ENCODE assay signal across 34 cellular contexts in genomic region chr7:132639983-132640382, GRCh38.
"Had no signal": no experiment of that assay in that cellular context is flagged by ENCODE, and none has a peak within 500 bp of the region (broad histone marks: within the 10 kb centered on the region; RNA-seq: fewer than 3 reads in every experiment).

No MANE protein-coding gene starts in this region.

- H3K27me3 ChIP-seq: ascending aorta, cardiac muscle cell had no signal

- H3K36me3 ChIP-seq: ascending aorta, cardiac muscle cell had no signal

- H3K4me1 ChIP-seq: ascending aorta had no signal

- H3K9me3 Mint-ChIP-seq: activated B cell treated with CpG ODN at 0.5 μM for 24 hours; activated CD4-positive, alpha-beta memory T cell treated with anti-CD3 and anti-CD28 coated beads for 36 hours; activated CD4-positive, alpha-beta T cell treated with anti-CD3 and anti-CD28 coated beads, Interleukin-2, amount 10 ng/mL, durations not matched to agents 24 days and 14 days; activated CD8-positive, alpha-beta T cell treated with anti-CD3 and anti-CD28 coated beads for 36 hours; activated naive CD4-positive, alpha-beta T cell treated with anti-CD3 and anti-CD28 coated beads, Interleukin-2, amount 10 ng/mL, durations not matched to agents 7 days and 5 days; activated naive CD4-positive, alpha-beta T cell treated with anti-CD3 and anti-CD28 coated beads, Interleukin-2, amount 50 U/mL, for 24 hours; activated naive CD8-positive, alpha-beta T cell treated with anti-CD3 and anti-CD28 coated beads, Interleukin-2, amount 10 ng/mL, durations not matched to agents 7 days and 5 days; activated naive CD8-positive, alpha-beta T cell treated with anti-CD3 and anti-CD28 coated beads, Interleukin-2, amount 50 U/mL, for 24 hours; activated T-cell treated with anti-CD3 and anti-CD28 coated beads, Interleukin-2, amount 50 U/mL, for 4 hours; activated T-cell treated with anti-CD3 and anti-CD28 coated beads, Interleukin-2, amount 50 U/mL, for 72 hours; activated T-helper 1 cell treated with anti-CD3 and anti-CD28 coated beads, Interleukin-12 subunit alpha, Interleukin-12 subunit beta, Interleukin-2, Interleukin-4 antibody, amounts not matched to agents 30 ng/mL and 10 ng/mL and 1 ng/mL, durations not matched to agents 14 hours and 24 hours and 36 hours; activated T-helper 17 cell treated with anti-CD3 and anti-CD28 coated beads, Interleukin-2, amount 50 U/mL, for 72 hours; T-helper 1 cell treated with Interleukin-12 subunit alpha and Interleukin-12 subunit beta and Interleukin-4 antibody, amounts not matched to agents 30 μg/mL and 1 μg/mL, for 36 hours; T-helper 2 cell treated with Interferon-gamma antibody and Interleukin-4, amounts not matched to agents 5 μg/mL and 100 μg/mL, for 36 hours had no signal

- DNase-seq: activated B cell treated with CpG ODN at 0.5 μM for 24 hours; activated CD4-positive, alpha-beta memory T cell treated with anti-CD3 and anti-CD28 coated beads for 36 hours; activated CD4-positive, alpha-beta T cell treated with anti-CD3 and anti-CD28 coated beads for 4 hours; activated CD4-positive, alpha-beta T cell treated with anti-CD3 and anti-CD28 coated beads, Interleukin-2, amount 10 ng/mL, durations not matched to agents 24 days and 14 days; activated CD4-positive, alpha-beta T cell treated with anti-CD3 and anti-CD28 coated beads, Interleukin-2, amount 50 U/mL, for 1 hour; activated CD4-positive, alpha-beta T cell treated with anti-CD3 and anti-CD28 coated beads, Interleukin-2, amount 50 U/mL, for 4 hours; activated CD4-positive, CD25-positive, alpha-beta regulatory T cell treated with anti-CD3 and anti-CD28 coated beads, Interleukin-2, amount 50 U/mL, for 72 hours; activated CD8-positive, alpha-beta memory T cell treated with anti-CD3 and anti-CD28 coated beads, Interleukin-2, amount 50 U/mL, for 4 hours; activated CD8-positive, alpha-beta T cell treated with anti-CD3 and anti-CD28 coated beads for 36 hours; activated effector memory CD4-positive, alpha-beta T cell treated with anti-CD3 and anti-CD28 coated beads, Interleukin-2, amount 50 U/mL, for 16 hours; activated gamma-delta T cell treated with Interleukin-2 at 50 U/mL for 16 hours; activated naive CD4-positive, alpha-beta T cell; activated naive CD4-positive, alpha-beta T cell treated with anti-CD3 and anti-CD28 coated beads, Interleukin-2, amount 10 ng/mL, durations not matched to agents 7 days and 5 days; activated naive CD8-positive, alpha-beta T cell treated with anti-CD3 and anti-CD28 coated beads, Interleukin-2, amount 10 ng/mL, durations not matched to agents 7 days and 5 days; activated naive CD8-positive, alpha-beta T cell treated with anti-CD3 and anti-CD28 coated beads, Interleukin-2, amount 50 U/mL, for 24 hours; activated T-cell treated with anti-CD3 and anti-CD28 coated beads for 4 hours; activated T-cell treated with anti-CD3 and anti-CD28 coated beads, Interleukin-2, amount 50 U/mL, for 1 hour; activated T-cell treated with anti-CD3 and anti-CD28 coated beads, Interleukin-2, amount 50 U/mL, for 4 hours; activated T-cell treated with anti-CD3 and anti-CD28 coated beads, Interleukin-2, amount 50 U/mL, for 72 hours; T-helper 1 cell; T-helper 2 cell; T-helper 9 cell had no signal

- FAIRE-seq: bronchial epithelial cell, TTC549 had no signal

- H3K27ac ChIP-seq: ascending aorta, cardiac muscle cell, VCaP had no signal

- H3K4me3 Mint-ChIP-seq: activated B cell treated with CpG ODN at 0.5 μM for 24 hours; activated CD4-positive, alpha-beta memory T cell treated with anti-CD3 and anti-CD28 coated beads for 36 hours; activated CD4-positive, alpha-beta T cell treated with anti-CD3 and anti-CD28 coated beads, Interleukin-2, amount 10 ng/mL, durations not matched to agents 24 days and 14 days; activated CD8-positive, alpha-beta T cell treated with anti-CD3 and anti-CD28 coated beads for 36 hours; activated naive CD4-positive, alpha-beta T cell treated with anti-CD3 and anti-CD28 coated beads, Interleukin-2, amount 10 ng/mL, durations not matched to agents 7 days and 5 days; activated naive CD4-positive, alpha-beta T cell treated with anti-CD3 and anti-CD28 coated beads, Interleukin-2, amount 50 U/mL, for 24 hours; activated naive CD8-positive, alpha-beta T cell; activated naive CD8-positive, alpha-beta T cell treated with anti-CD3 and anti-CD28 coated beads, Interleukin-2, amount 10 ng/mL, durations not matched to agents 7 days and 5 days; activated naive CD8-positive, alpha-beta T cell treated with anti-CD3 and anti-CD28 coated beads, Interleukin-2, amount 50 U/mL, for 24 hours; activated T-cell treated with anti-CD3 and anti-CD28 coated beads, Interleukin-2, amount 50 U/mL, for 4 hours; activated T-cell treated with anti-CD3 and anti-CD28 coated beads, Interleukin-2, amount 50 U/mL, for 72 hours; activated T-helper 1 cell treated with anti-CD3 and anti-CD28 coated beads, Interleukin-12 subunit alpha, Interleukin-12 subunit beta, Interleukin-2, Interleukin-4 antibody, amounts not matched to agents 30 ng/mL and 10 ng/mL and 1 ng/mL, durations not matched to agents 14 hours and 24 hours and 36 hours; activated T-helper 17 cell treated with anti-CD3 and anti-CD28 coated beads, Interleukin-2, amount 50 U/mL, for 72 hours; brain; T-helper 1 cell treated with Interleukin-12 subunit alpha and Interleukin-12 subunit beta and Interleukin-4 antibody, amounts not matched to agents 30 μg/mL and 1 μg/mL, for 36 hours; T-helper 2 cell treated with Interferon-gamma antibody and Interleukin-4, amounts not matched to agents 5 μg/mL and 100 μg/mL, for 36 hours had no signal

- H3K27me3 Mint-ChIP-seq: activated CD4-positive, alpha-beta memory T cell treated with anti-CD3 and anti-CD28 coated beads for 36 hours; activated CD8-positive, alpha-beta T cell treated with anti-CD3 and anti-CD28 coated beads for 36 hours; activated naive CD4-positive, alpha-beta T cell treated with anti-CD3 and anti-CD28 coated beads, Interleukin-2, amount 50 U/mL, for 24 hours; activated naive CD8-positive, alpha-beta T cell; activated naive CD8-positive, alpha-beta T cell treated with anti-CD3 and anti-CD28 coated beads, Interleukin-2, amount 50 U/mL, for 24 hours; activated T-helper 17 cell treated with anti-CD3 and anti-CD28 coated beads, Interleukin-2, amount 50 U/mL, for 72 hours had no signal

- ATAC-seq: activated CD8-positive, alpha-beta T cell treated with anti-CD3 and anti-CD28 coated beads for 36 hours; activated naive CD8-positive, alpha-beta T cell treated with anti-CD3 and anti-CD28 coated beads, Interleukin-2, amount 50 U/mL, for 24 hours; activated T-cell treated with anti-CD3 and anti-CD28 coated beads, Interleukin-2, amount 50 U/mL, for 4 hours; activated T-cell treated with anti-CD3 and anti-CD28 coated beads, Interleukin-2, amount 50 U/mL, for 72 hours; activated T-helper 17 cell treated with anti-CD3 and anti-CD28 coated beads, Interleukin-2, amount 50 U/mL, for 72 hours had no signal

- H3K4me1 Mint-ChIP-seq: activated B cell treated with CpG ODN at 0.5 μM for 24 hours; activated CD4-positive, alpha-beta T cell treated with anti-CD3 and anti-CD28 coated beads, Interleukin-2, amount 10 ng/mL, durations not matched to agents 24 days and 14 days; activated naive CD4-positive, alpha-beta T cell treated with anti-CD3 and anti-CD28 coated beads, Interleukin-2, amount 10 ng/mL, durations not matched to agents 7 days and 5 days; activated naive CD4-positive, alpha-beta T cell treated with anti-CD3 and anti-CD28 coated beads, Interleukin-2, amount 50 U/mL, for 24 hours; activated naive CD8-positive, alpha-beta T cell treated with anti-CD3 and anti-CD28 coated beads, Interleukin-2, amount 50 U/mL, for 24 hours; activated T-helper 17 cell treated with anti-CD3 and anti-CD28 coated beads, Interleukin-2, amount 50 U/mL, for 72 hours; brain had no signal

- H3K4me3 ChIP-seq: ascending aorta, cardiac muscle cell had no signal

- H3K9me3 ChIP-seq: ascending aorta had no signal

- H3K27ac Mint-ChIP-seq: activated B cell treated with CpG ODN at 0.5 μM for 24 hours; activated CD4-positive, alpha-beta memory T cell treated with anti-CD3 and anti-CD28 coated beads for 36 hours; activated CD4-positive, alpha-beta T cell treated with anti-CD3 and anti-CD28 coated beads, Interleukin-2, amount 10 ng/mL, durations not matched to agents 24 days and 14 days; activated CD8-positive, alpha-beta T cell treated with anti-CD3 and anti-CD28 coated beads for 36 hours; activated naive CD4-positive, alpha-beta T cell treated with anti-CD3 and anti-CD28 coated beads, Interleukin-2, amount 10 ng/mL, durations not matched to agents 7 days and 5 days; activated naive CD4-positive, alpha-beta T cell treated with anti-CD3 and anti-CD28 coated beads, Interleukin-2, amount 50 U/mL, for 24 hours; activated naive CD8-positive, alpha-beta T cell; activated naive CD8-positive, alpha-beta T cell treated with anti-CD3 and anti-CD28 coated beads, Interleukin-2, amount 10 ng/mL, durations not matched to agents 7 days and 5 days; activated naive CD8-positive, alpha-beta T cell treated with anti-CD3 and anti-CD28 coated beads, Interleukin-2, amount 50 U/mL, for 24 hours; activated T-cell treated with anti-CD3 and anti-CD28 coated beads, Interleukin-2, amount 50 U/mL, for 72 hours; activated T-helper 1 cell treated with anti-CD3 and anti-CD28 coated beads, Interleukin-12 subunit alpha, Interleukin-12 subunit beta, Interleukin-2, Interleukin-4 antibody, amounts not matched to agents 30 ng/mL and 10 ng/mL and 1 ng/mL, durations not matched to agents 14 hours and 24 hours and 36 hours; activated T-helper 17 cell treated with anti-CD3 and anti-CD28 coated beads, Interleukin-2, amount 50 U/mL, for 72 hours; brain; T-helper 1 cell treated with Interleukin-12 subunit alpha and Interleukin-12 subunit beta and Interleukin-4 antibody, amounts not matched to agents 30 μg/mL and 1 μg/mL, for 36 hours; T-helper 2 cell treated with Interferon-gamma antibody and Interleukin-4, amounts not matched to agents 5 μg/mL and 100 μg/mL, for 36 hours had no signal

- H3K36me3 Mint-ChIP-seq: activated naive CD4-positive, alpha-beta T cell treated with anti-CD3 and anti-CD28 coated beads, Interleukin-2, amount 10 ng/mL, durations not matched to agents 7 days and 5 days; activated naive CD4-positive, alpha-beta T cell treated with anti-CD3 and anti-CD28 coated beads, Interleukin-2, amount 50 U/mL, for 24 hours; activated naive CD8-positive, alpha-beta T cell; activated naive CD8-positive, alpha-beta T cell treated with anti-CD3 and anti-CD28 coated beads, Interleukin-2, amount 10 ng/mL, durations not matched to agents 7 days and 5 days; brain had no signal
